1 cellular context compared by ENCODE assay signal in the genomic region with DNA sequence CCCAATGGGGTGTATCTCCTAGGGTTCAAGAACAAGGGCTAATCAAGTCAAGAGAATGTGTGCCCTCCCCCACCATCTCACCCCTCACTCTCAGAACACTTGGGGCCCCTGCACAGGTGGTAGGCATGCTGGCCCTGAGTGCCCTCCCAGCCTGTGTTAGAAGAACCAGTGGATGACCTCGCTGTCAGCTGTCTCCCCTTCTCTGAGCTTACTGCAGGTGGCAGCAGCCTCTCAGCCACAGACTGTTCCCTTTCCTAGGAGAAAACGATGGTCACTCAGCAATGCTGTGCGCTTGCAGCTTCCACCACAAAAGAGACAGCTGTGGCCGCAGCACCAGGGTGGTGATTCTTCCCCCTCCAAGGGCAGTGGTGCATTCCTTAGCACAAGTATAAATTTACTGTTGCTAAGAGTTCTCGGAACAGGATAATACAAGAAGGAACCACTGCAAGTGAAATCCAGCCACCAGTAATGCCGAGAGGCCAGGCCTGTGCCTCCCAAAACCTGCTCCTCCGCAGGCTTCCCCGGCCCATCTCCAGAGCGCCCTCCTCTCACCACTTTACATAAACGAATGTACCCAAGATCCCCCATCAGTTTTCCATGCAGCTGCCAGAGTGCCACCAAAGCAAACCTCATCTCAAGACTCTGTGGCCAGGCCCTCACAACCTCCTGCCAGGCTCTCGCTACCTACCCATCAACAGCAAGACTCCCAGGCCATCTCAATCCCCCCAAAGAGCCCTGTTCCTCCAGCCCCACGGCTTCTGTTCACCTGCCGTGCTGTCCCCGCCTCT.
TF ChIP-seq lines count a peak whose summit lies in the region.

No MANE protein-coding gene starts in this region.

TF ChIP-seq in HepG2, 621 proteins besides CTCF, POLR2A, EP300 and RAD21 (continued from another document and continues in another):
- TF ChIP-seq, protein P1, sequence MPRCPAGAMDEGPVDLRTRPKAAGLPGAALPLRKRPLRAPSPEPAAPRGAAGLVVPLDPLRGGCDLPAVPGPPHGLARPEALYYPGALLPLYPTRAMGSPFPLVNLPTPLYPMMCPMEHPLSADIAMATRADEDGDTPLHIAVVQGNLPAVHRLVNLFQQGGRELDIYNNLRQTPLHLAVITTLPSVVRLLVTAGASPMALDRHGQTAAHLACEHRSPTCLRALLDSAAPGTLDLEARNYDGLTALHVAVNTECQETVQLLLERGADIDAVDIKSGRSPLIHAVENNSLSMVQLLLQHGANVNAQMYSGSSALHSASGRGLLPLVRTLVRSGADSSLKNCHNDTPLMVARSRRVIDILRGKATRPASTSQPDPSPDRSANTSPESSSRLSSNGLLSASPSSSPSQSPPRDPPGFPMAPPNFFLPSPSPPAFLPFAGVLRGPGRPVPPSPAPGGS (CRISPR knock-in tag; IDR thresholded peaks at IDR 0.05), result no peak
- TF ChIP-seq ZSCAN31 (CRISPR knock-in tag; IDR thresholded peaks at IDR 0.05; ENCODE audit: low read depth), result no peak
- no peak for TF ChIP-seq ZZZ3 (CRISPR knock-in tag; IDR thresholded peaks at IDR 0.05; ENCODE audit: borderline replicate concordance)
- no peak for TF ChIP-seq ETV6 (CRISPR knock-in tag; conservative IDR thresholded peaks at IDR 0.05)
- no peak for TF ChIP-seq PAF1 (CRISPR knock-in tag; IDR thresholded peaks at IDR 0.05)
- TF ChIP-seq ZNF660 (CRISPR knock-in tag; IDR thresholded peaks at IDR 0.05; ENCODE audit: borderline replicate concordance, low read depth), result no peak
- TF ChIP-seq ZBTB1 (CRISPR knock-in tag; IDR thresholded peaks at IDR 0.05; ENCODE audit: borderline replicate concordance), result no peak
- TF ChIP-seq ZNF792 (CRISPR knock-in tag; IDR thresholded peaks at IDR 0.05), result no peak
- TF ChIP-seq, protein P2, sequence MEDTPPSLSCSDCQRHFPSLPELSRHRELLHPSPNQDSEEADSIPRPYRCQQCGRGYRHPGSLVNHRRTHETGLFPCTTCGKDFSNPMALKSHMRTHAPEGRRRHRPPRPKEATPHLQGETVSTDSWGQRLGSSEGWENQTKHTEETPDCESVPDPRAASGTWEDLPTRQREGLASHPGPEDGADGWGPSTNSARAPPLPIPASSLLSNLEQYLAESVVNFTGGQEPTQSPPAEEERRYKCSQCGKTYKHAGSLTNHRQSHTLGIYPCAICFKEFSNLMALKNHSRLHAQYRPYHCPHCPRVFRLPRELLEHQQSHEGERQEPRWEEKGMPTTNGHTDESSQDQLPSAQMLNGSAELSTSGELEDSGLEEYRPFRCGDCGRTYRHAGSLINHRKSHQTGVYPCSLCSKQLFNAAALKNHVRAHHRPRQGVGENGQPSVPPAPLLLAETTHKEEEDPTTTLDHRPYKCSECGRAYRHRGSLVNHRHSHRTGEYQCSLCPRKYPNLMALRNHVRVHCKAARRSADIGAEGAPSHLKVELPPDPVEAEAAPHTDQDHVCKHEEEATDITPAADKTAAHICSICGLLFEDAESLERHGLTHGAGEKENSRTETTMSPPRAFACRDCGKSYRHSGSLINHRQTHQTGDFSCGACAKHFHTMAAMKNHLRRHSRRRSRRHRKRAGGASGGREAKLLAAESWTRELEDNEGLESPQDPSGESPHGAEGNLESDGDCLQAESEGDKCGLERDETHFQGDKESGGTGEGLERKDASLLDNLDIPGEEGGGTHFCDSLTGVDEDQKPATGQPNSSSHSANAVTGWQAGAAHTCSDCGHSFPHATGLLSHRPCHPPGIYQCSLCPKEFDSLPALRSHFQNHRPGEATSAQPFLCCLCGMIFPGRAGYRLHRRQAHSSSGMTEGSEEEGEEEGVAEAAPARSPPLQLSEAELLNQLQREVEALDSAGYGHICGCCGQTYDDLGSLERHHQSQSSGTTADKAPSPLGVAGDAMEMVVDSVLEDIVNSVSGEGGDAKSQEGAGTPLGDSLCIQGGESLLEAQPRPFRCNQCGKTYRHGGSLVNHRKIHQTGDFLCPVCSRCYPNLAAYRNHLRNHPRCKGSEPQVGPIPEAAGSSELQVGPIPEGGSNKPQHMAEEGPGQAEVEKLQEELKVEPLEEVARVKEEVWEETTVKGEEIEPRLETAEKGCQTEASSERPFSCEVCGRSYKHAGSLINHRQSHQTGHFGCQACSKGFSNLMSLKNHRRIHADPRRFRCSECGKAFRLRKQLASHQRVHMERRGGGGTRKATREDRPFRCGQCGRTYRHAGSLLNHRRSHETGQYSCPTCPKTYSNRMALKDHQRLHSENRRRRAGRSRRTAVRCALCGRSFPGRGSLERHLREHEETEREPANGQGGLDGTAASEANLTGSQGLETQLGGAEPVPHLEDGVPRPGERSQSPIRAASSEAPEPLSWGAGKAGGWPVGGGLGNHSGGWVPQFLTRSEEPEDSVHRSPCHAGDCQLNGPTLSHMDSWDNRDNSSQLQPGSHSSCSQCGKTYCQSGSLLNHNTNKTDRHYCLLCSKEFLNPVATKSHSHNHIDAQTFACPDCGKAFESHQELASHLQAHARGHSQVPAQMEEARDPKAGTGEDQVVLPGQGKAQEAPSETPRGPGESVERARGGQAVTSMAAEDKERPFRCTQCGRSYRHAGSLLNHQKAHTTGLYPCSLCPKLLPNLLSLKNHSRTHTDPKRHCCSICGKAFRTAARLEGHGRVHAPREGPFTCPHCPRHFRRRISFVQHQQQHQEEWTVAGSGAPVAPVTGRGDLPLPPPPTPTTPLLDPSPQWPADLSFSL (CRISPR knock-in tag; IDR thresholded peaks at IDR 0.05), result no peak
- no peak for TF ChIP-seq ZNF605 (CRISPR knock-in tag; IDR thresholded peaks at IDR 0.05)
- no peak for TF ChIP-seq GABPA (IDR thresholded peaks at IDR 0.05; ENCODE audit: low read depth, low read length)
- TF ChIP-seq GABPA (CRISPR knock-in tag; IDR thresholded peaks at IDR 0.05; ENCODE audit: low read depth), result no peak
- no peak for TF ChIP-seq SOX6 (IDR thresholded peaks at IDR 0.05)
- no peak for TF ChIP-seq SOX6 (CRISPR knock-in tag; IDR thresholded peaks at IDR 0.05)
- no peak for TF ChIP-seq KDM4B (CRISPR knock-in tag; IDR thresholded peaks at IDR 0.05)
- no peak for TF ChIP-seq NR3C1 (CRISPR knock-in tag; IDR thresholded peaks at IDR 0.05)
- no peak for TF ChIP-seq SMYD3 (CRISPR knock-in tag; IDR thresholded peaks at IDR 0.05)
- TF ChIP-seq HMG20A (CRISPR knock-in tag; IDR thresholded peaks at IDR 0.05; ENCODE audit: borderline replicate concordance), result no peak
- no peak for TF ChIP-seq LCORL (IDR thresholded peaks at IDR 0.05)
- no peak; the same call in 1 of the 2 replicates for TF ChIP-seq LCORL (CRISPR knock-in tag; IDR thresholded peaks at IDR 0.05)
- no peak for TF ChIP-seq ZFAT (CRISPR knock-in tag; conservative IDR thresholded peaks at IDR 0.05)
- no peak for TF ChIP-seq ZNF850 (CRISPR knock-in tag; conservative IDR thresholded peaks at IDR 0.05)
- TF ChIP-seq SUZ12 (IDR thresholded peaks at IDR 0.05; ENCODE audit: low read depth, low read length), result 0 out of 2 replicates have a peak, but pooled peaks have one; percentile 6
- TF ChIP-seq ZKSCAN8 (CRISPR knock-in tag; IDR thresholded peaks at IDR 0.05; ENCODE audit: borderline replicate concordance), result peak; percentile 72; the same call in 1 of the 2 replicates
- no peak for TF ChIP-seq ONECUT2 (CRISPR knock-in tag; IDR thresholded peaks at IDR 0.05)
- TF ChIP-seq GTF2F1 (IDR thresholded peaks at IDR 0.05; ENCODE audit: low read length), result no peak
- no peak for TF ChIP-seq POLR2AphosphoS2 (IDR thresholded peaks at IDR 0.05; ENCODE audit: low read depth, low read length)
- TF ChIP-seq AKAP8 (CRISPR knock-in tag; IDR thresholded peaks at IDR 0.05), result no peak
- peak; percentile 95 for TF ChIP-seq SMC3 (IDR thresholded peaks at IDR 0.05; ENCODE audit: low read length)
- TF ChIP-seq ZFP41 (CRISPR knock-in tag; IDR thresholded peaks at IDR 0.05; ENCODE audit: borderline replicate concordance), result no peak
- TF ChIP-seq, protein P3, sequence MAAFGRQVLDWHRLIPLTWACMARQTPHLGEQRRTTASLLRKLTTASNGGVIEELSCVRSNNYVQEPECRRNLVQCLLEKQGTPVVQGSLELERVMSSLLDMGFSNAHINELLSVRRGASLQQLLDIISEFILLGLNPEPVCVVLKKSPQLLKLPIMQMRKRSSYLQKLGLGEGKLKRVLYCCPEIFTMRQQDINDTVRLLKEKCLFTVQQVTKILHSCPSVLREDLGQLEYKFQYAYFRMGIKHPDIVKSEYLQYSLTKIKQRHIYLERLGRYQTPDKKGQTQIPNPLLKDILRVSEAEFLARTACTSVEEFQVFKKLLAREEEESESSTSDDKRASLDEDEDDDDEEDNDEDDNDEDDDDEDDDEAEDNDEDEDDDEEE (CRISPR knock-in tag; IDR thresholded peaks at IDR 0.05), result no peak
- no peak for TF ChIP-seq JUNB (CRISPR knock-in tag; IDR thresholded peaks at IDR 0.05; ENCODE audit: borderline replicate concordance)
- TF ChIP-seq KDM2A (CRISPR knock-in tag; IDR thresholded peaks at IDR 0.05; ENCODE audit: borderline replicate concordance, low read depth), result peak; percentile 84; the same call in 1 of the 2 replicates
- TF ChIP-seq, protein P4, sequence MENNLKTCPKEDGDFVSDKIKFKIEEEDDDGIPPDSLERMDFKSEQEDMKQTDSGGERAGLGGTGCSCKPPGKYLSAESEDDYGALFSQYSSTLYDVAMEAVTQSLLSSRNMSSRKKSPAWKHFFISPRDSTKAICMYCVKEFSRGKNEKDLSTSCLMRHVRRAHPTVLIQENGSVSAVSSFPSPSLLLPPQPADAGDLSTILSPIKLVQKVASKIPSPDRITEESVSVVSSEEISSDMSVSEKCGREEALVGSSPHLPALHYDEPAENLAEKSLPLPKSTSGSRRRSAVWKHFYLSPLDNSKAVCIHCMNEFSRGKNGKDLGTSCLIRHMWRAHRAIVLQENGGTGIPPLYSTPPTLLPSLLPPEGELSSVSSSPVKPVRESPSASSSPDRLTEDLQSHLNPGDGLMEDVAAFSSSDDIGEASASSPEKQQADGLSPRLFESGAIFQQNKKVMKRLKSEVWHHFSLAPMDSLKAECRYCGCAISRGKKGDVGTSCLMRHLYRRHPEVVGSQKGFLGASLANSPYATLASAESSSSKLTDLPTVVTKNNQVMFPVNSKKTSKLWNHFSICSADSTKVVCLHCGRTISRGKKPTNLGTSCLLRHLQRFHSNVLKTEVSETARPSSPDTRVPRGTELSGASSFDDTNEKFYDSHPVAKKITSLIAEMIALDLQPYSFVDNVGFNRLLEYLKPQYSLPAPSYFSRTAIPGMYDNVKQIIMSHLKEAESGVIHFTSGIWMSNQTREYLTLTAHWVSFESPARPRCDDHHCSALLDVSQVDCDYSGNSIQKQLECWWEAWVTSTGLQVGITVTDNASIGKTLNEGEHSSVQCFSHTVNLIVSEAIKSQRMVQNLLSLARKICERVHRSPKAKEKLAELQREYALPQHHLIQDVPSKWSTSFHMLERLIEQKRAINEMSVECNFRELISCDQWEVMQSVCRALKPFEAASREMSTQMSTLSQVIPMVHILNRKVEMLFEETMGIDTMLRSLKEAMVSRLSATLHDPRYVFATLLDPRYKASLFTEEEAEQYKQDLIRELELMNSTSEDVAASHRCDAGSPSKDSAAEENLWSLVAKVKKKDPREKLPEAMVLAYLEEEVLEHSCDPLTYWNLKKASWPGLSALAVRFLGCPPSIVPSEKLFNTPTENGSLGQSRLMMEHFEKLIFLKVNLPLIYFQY (CRISPR knock-in tag; IDR thresholded peaks at IDR 0.05; ENCODE audit: borderline replicate concordance), result no peak
- TF ChIP-seq, protein P5, sequence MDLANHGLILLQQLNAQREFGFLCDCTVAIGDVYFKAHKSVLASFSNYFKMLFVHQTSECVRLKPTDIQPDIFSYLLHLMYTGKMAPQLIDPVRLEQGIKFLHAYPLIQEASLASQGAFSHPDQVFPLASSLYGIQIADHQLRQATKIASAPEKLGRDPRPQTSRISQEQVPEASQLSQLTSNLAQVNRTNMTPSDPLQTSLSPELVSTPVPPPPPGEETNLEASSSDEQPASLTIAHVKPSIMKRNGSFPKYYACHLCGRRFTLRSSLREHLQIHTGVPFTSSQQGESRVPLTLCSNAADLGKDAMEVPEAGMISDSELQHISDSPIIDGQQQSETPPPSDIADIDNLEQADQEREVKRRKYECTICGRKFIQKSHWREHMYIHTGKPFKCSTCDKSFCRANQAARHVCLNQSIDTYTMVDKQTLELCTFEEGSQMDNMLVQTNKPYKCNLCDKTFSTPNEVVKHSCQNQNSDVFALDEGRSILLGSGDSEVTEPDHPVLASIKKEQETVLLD (CRISPR knock-in tag; IDR thresholded peaks at IDR 0.05; ENCODE audit: low read depth), result no peak
- TF ChIP-seq ZNF431 (CRISPR knock-in tag; IDR thresholded peaks at IDR 0.05; ENCODE audit: borderline replicate concordance, low read depth), result no peak
- TF ChIP-seq ELF1 (CRISPR knock-in tag; IDR thresholded peaks at IDR 0.05), result no peak
- TF ChIP-seq, protein P6, sequence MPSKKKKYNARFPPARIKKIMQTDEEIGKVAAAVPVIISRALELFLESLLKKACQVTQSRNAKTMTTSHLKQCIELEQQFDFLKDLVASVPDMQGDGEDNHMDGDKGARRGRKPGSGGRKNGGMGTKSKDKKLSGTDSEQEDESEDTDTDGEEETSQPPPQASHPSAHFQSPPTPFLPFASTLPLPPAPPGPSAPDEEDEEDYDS (CRISPR knock-in tag; IDR thresholded peaks at IDR 0.05), result peak; percentile 50
- TF ChIP-seq RFX3 (CRISPR knock-in tag; IDR thresholded peaks at IDR 0.05), result no peak
- TF ChIP-seq ZNF816 (CRISPR knock-in tag; IDR thresholded peaks at IDR 0.05; ENCODE audit: borderline replicate concordance), result no peak
- TF ChIP-seq REXO4 (CRISPR knock-in tag; IDR thresholded peaks at IDR 0.05; ENCODE audit: borderline replicate concordance), result no peak
- 0 out of 2 replicates have a peak, but pooled peaks have one; percentile 66 for TF ChIP-seq SMAD3 (CRISPR knock-in tag; IDR thresholded peaks at IDR 0.05)
- TF ChIP-seq, protein P7, sequence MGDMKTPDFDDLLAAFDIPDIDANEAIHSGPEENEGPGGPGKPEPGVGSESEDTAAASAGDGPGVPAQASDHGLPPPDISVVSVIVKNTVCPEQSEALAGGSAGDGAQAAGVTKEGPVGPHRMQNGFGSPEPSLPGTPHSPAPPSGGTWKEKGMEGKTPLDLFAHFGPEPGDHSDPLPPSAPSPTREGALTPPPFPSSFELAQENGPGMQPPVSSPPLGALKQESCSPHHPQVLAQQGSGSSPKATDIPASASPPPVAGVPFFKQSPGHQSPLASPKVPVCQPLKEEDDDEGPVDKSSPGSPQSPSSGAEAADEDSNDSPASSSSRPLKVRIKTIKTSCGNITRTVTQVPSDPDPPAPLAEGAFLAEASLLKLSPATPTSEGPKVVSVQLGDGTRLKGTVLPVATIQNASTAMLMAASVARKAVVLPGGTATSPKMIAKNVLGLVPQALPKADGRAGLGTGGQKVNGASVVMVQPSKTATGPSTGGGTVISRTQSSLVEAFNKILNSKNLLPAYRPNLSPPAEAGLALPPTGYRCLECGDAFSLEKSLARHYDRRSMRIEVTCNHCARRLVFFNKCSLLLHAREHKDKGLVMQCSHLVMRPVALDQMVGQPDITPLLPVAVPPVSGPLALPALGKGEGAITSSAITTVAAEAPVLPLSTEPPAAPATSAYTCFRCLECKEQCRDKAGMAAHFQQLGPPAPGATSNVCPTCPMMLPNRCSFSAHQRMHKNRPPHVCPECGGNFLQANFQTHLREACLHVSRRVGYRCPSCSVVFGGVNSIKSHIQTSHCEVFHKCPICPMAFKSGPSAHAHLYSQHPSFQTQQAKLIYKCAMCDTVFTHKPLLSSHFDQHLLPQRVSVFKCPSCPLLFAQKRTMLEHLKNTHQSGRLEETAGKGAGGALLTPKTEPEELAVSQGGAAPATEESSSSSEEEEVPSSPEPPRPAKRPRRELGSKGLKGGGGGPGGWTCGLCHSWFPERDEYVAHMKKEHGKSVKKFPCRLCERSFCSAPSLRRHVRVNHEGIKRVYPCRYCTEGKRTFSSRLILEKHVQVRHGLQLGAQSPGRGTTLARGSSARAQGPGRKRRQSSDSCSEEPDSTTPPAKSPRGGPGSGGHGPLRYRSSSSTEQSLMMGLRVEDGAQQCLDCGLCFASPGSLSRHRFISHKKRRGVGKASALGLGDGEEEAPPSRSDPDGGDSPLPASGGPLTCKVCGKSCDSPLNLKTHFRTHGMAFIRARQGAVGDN (CRISPR knock-in tag; IDR thresholded peaks at IDR 0.05), result peak; percentile 13; the same call in 1 of the 2 replicates
- TF ChIP-seq SRSF4 (IDR thresholded peaks at IDR 0.05; ENCODE audit: low read depth, low read length, poor library complexity, severe bottlenecking), result no peak
- no peak for TF ChIP-seq ZNF235 (CRISPR knock-in tag; IDR thresholded peaks at IDR 0.05; ENCODE audit: borderline replicate concordance)
